17 cellular contexts compared by ENCODE assay signal in the genomic region with DNA sequence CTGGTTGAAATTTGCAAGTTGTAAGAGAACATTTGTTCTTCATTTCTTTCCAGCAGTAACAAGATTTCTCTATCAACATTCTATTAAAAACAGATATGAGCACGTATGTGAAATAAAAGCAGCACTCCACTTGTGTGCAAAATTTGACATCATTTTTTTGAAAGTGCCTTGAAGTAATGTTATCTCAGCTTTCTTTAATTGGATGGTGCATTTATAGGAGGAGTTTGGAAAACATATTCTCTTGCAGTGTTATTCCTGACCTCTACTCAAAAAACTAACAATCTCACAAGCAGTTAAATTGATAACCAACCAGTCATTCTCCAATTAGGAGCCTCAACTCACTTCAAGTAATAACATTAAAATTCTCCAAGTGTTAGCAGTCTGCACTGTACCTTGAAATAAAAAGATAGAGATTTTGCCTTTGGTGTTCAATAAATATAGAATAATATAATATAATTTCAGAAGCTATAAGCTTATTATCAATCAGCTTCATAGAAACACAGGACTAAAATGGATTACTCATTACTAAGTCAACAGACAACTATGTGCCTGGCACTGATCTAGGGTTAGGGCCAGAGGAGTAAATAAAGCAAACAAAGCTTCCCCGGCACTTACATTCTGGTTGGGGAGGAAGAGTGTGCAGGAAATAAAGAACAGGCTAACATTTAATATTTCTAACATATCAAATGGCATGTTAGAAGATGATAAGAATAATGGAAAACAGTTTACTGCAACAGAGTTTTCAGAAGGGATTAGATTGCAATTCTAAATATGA.
DNase-seq lines count a peak whose midpoint lies in the region; FAIRE-seq and TF ChIP-seq lines count a peak whose summit lies in the region.
"Had no signal": no experiment of that assay in that cellular context is flagged by ENCODE, and none has a peak within 500 bp of the region (broad histone marks: within the 10 kb centered on the region; RNA-seq: fewer than 3 reads in every experiment).

No MANE protein-coding gene starts in this region.

- CTCF ChIA-PET in PC-9 (lab: Charles Lee): interaction anchor here (0.6 kb wide), 1 partner anchor 273 kb away, joined by 4 read pairs; no protein-coding TSS in a partner anchor

- H3K79me2 ChIP-seq in PC-9 (ENCODE audit: low read depth): no peaks in the 10 kb centered on the region

- H4K20me1 ChIP-seq in PC-9 (ENCODE audit: insufficient read depth): no peaks in the 10 kb centered on the region

- H3K27me3 ChIP-seq in PC-9 (ENCODE audit: insufficient read depth, low read depth) (no peaks in the 10 kb centered on the region), small intestine (ENCODE audit: control insufficient read depth in 2 of 2, insufficient read depth in 2 of 2, low read length in 2 of 2) (no peaks in the 10 kb centered on the region)
- H3K27me3 ChIP-seq: Peyer's patch, spleen had no signal

- no peak for FAIRE-seq in small intestine (lab: Jason Lieb, UNC)
- no peak for FAIRE-seq in GM12892 (lab: Jason Lieb, UNC)
- FAIRE-seq: A204.1 had no signal

- peaks cover 17% of the 10 kb centered on the region for H3K4me1 ChIP-seq in PC-9 (replicated peaks; ENCODE audit: insufficient read depth)
- H3K4me1 ChIP-seq in small intestine (ENCODE audit: control insufficient read depth in 2 of 2, insufficient read depth in 1 of 2, low read depth in 1 of 2, low read length in 1 of 2): no peaks in the 10 kb centered on the region

- H3K4me3 ChIP-seq in PC-9 (no peak overlapping the region), fibroblast of mammary gland (ENCODE audit: control insufficient read depth, low read depth, low read length) (no peak overlapping the region), small intestine (ENCODE audit: low read depth in 1 of 2, low read length in 2 of 2) (no peak overlapping the region)
- H3K4me3 ChIP-seq: lung, Peyer's patch, spleen, thoracic aorta had no signal

- TF ChIP-seq CTCF in PC-9 (conservative IDR thresholded peaks at IDR 0.05) (no peak), fibroblast of mammary gland (conservative IDR thresholded peaks at IDR 0.05; ENCODE audit: control insufficient read depth, insufficient read depth, low read depth, low read length) (no peak)

- BruUV-seq in PC-9 (replicated peaks; lab: Mats Ljungman, UMichigan): no TSS peak

- H3K36me3 ChIP-seq in PC-9 (ENCODE audit: low read depth) (no peaks in the 10 kb centered on the region), small intestine (ENCODE audit: control insufficient read depth in 2 of 2, insufficient read depth in 2 of 2, low read length in 2 of 2) (no peaks in the 10 kb centered on the region)
- H3K36me3 ChIP-seq: Peyer's patch, spleen, thoracic aorta had no signal

- H3K9me3 ChIP-seq in PC-9 (ENCODE audit: insufficient read depth, low read depth): no peaks in the 10 kb centered on the region; the same call in 1 of the 2 replicates
- H3K9me3 ChIP-seq in small intestine (ENCODE audit: control insufficient read depth, low read depth): no peaks in the 10 kb centered on the region
- H3K9me3 ChIP-seq: Peyer's patch, spleen, thoracic aorta had no signal

- no peak overlapping the region for H3K27ac ChIP-seq in PC-9
- no peak overlapping the region for H3K27ac ChIP-seq in small intestine (ENCODE audit: low read depth in 1 of 2, low read length in 1 of 2)
- H3K27ac ChIP-seq: KMS-11, Peyer's patch, spleen, thoracic aorta had no signal

- peaks cover 5% of the 10 kb centered on the region; the same call in 1 of the 2 replicates for H3F3A ChIP-seq in PC-9 (ENCODE audit: insufficient read depth, low read depth)

- POLR2A ChIA-PET in PC-9 (lab: Charles Lee; ENCODE audit: unreplicated experiment): no interaction called here

- H3K4me2 ChIP-seq in PC-9: peak overlapping the region; percentile 39
- H3K4me2 ChIP-seq: KMS-11 had no signal

- intact Hi-C loops in PC-9 (cut with micrococcal nuclease; ENCODE audit: unreplicated experiment): no loop called here

- H3K9me2 ChIP-seq in PC-9 (ENCODE audit: insufficient read depth): no peaks in the 10 kb centered on the region

- DNase-seq in NCI-H2029 (lab: John Stamatoyannopoulos, UW) (peak; percentile 4), NCI-H2029 treated with DMSO at 0.1 percent for 48 hours (lab: John Stamatoyannopoulos, UW) (no peak), PC-9 (peak in 1 of 2 experiments; percentile 72), fibroblast of mammary gland (ENCODE audit: low read depth) (peak; percentile 66), small intestine (peak; percentile 21), GM12892 (ENCODE audit: insufficient read length) (no peak), HPDE6-E6E7 (ENCODE audit: extremely low spot score) (no peak), NCI-H1048 (lab: John Stamatoyannopoulos, UW) (no peak)
- DNase-seq: activated CD4-positive, alpha-beta T cell treated with anti-CD3 and anti-CD28 coated beads, Interleukin-2, amount 50 U/mL, for 48 hours; activated effector memory CD4-positive, alpha-beta T cell treated with anti-CD3 and anti-CD28 coated beads, Interleukin-2, amount 50 U/mL, for 16 hours; hypothalamus; Peyer's patch; spleen had no signal

- H2AFZ ChIP-seq in PC-9: no peak overlapping the region

- no peak for TF ChIP-seq POLR2A in GM12892 (IDR thresholded peaks at IDR 0.05; ENCODE audit: low read depth, low read length)

- 22 to 54% (median 45%) methylated on average over 2 of the region's 2 CpGs for WGBS in small intestine, 3 donors

Comparison
In these comparisons a context has a peak if more than half of its experiments do, and no peak if none do; other contexts are left out.
1. DNase-seq: peak in NCI-H2029 (single experiment), fibroblast of mammary gland (single experiment) and small intestine (single experiment); none in NCI-H2029 treated with DMSO at 0.1 percent for 48 hours (single experiment), GM12892 (single experiment), HPDE6-E6E7 (single experiment) and NCI-H1048 (single experiment).